14 cellular contexts compared by ENCODE assay signal in the genomic region with DNA sequence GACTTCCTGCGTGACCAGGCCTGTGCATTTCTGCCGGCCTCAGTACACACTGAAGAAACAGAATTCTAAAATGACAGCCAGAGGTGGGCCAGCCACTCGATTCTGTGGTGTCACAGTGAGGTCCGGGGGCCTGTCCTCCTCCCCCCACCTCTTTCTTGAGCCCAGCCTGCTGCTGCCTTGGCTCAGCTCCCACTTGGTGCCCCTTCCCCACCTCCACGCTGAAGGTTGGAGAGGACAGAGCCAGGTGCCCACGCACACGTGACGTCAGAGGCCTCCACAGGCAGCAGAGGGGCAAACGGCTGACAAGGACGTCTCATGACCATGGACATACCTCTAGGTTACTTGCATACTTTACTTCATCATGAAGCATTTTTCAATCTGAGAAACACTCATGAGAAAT.
A peak's percentile ranks its signal among the peaks of the same experiment; 100 is the strongest.
DNase-seq lines count a peak whose midpoint lies in the region; ATAC-seq, FAIRE-seq and TF ChIP-seq lines count a peak whose summit lies in the region.
"Had no signal": no experiment of that assay in that cellular context is flagged by ENCODE, and none has a peak within 500 bp of the region (broad histone marks: within the 10 kb centered on the region; RNA-seq: fewer than 3 reads in every experiment).

No MANE protein-coding gene starts in this region.

- no peak overlapping the region for H3K4me3 Mint-ChIP-seq in CD14-positive monocyte
- H3K4me3 Mint-ChIP-seq: CD8-positive, alpha-beta memory T cell had no signal

- no peaks in the 10 kb centered on the region for H3K4me1 Mint-ChIP-seq in CD14-positive monocyte
- H3K4me1 Mint-ChIP-seq: CD8-positive, alpha-beta memory T cell had no signal

- no peak overlapping the region for H3K27ac Mint-ChIP-seq in CD14-positive monocyte
- H3K27ac Mint-ChIP-seq: CD8-positive, alpha-beta memory T cell had no signal

- H3K27ac ChIP-seq in HepG2 (ENCODE audit: extremely low read length, insufficient read depth, low read length) (no peak overlapping the region), sigmoid colon (no peak overlapping the region)
- H3K27ac ChIP-seq: 22Rv1 had no signal

- H4K20me1 ChIP-seq in HepG2 (ENCODE audit: insufficient read depth, low read length) = no peaks in the 10 kb centered on the region

- POLR2A ChIA-PET in HepG2 (lab: Yijun Ruan, JAX) = no interaction called here

- H3K9me3 ChIP-seq in HepG2 (ENCODE audit: low read length) = peaks cover 13% of the 10 kb centered on the region
- peaks cover 0 to 8% (median 0%) of the 10 kb centered on the region in 4 donors for H3K9me3 ChIP-seq in sigmoid colon

- peaks cover 0 to 7% (median 4%) of the 10 kb centered on the region in 3 donors for H3K27me3 Mint-ChIP-seq in CD14-positive monocyte (ENCODE audit: low read depth in 3 of 3)

- no peak for TF ChIP-seq EP300 in HepG2 (IDR thresholded peaks at IDR 0.05; ENCODE audit: low read depth in 2 of 2, low read length in 2 of 2)
- TF ChIP-seq EP300 in HepG2 (CRISPR knock-in tag; IDR thresholded peaks at IDR 0.05; ENCODE audit: borderline replicate concordance) = no peak
- no peak for TF ChIP-seq EP300 in sigmoid colon (IDR thresholded peaks at IDR 0.05)

- in situ Hi-C loops in HepG2 (cut with HindIII; ENCODE audit: extremely low pct_ligation_motif_present, low pct_unique_long_range_greater_than_20kb) = no loop called here

- H3K9me3 Mint-ChIP-seq in CD14-positive monocyte = peaks cover 0 to 23% (median 11%) of the 10 kb centered on the region in 7 donors

- peak; percentile 10 for DNase-seq in activated effector memory CD4-positive, alpha-beta T cell treated with anti-CD3 and anti-CD28 coated beads, Interleukin-2, amount 50 U/mL, for 16 hours
- DNase-seq in activated effector memory CD4-positive, alpha-beta T cell treated with Interleukin-2 at 50 U/mL for 16 hours = no peak
- no peak for DNase-seq in HepG2 (ENCODE audit: low spot score)
- peak; percentile 41 for DNase-seq in sigmoid colon
- DNase-seq in CD14-positive monocyte (ENCODE audit: low spot score) = no peak
- DNase-seq in NCI-H345 (lab: John Stamatoyannopoulos, UW) = no peak
- DNase-seq: CD8-positive, alpha-beta memory T cell; DND-41; GDM1; IMR-90 had no signal

- TF ChIP-seq POLR2A in HepG2 (IDR thresholded peaks at IDR 0.05; ENCODE audit: insufficient read depth in 1 of 2, low read depth in 2 of 2, low read length in 2 of 2) (no peak), sigmoid colon (IDR thresholded peaks at IDR 0.05) (no peak)

- WGBS in HepG2 (ENCODE audit: low lambda C conversion rate) = 35% methylated on average over 7 of the region's 10 CpGs
- WGBS in sigmoid colon, 2 donors = 89 to 91% methylated on average over 10 of the region's 10 CpGs

- no peaks in the 10 kb centered on the region for H3K79me2 ChIP-seq in HepG2 (ENCODE audit: insufficient read depth, low read length)

- no TSS peak for BruUV-seq in HepG2 (replicated peaks; lab: Mats Ljungman, UMichigan)

- H3K4me2 ChIP-seq in HepG2 (ENCODE audit: low read depth, low read length) = no peak overlapping the region

- no peak overlapping the region for H3K4me3 ChIP-seq in HepG2 (replicated peaks in 1 of 3; ENCODE audit: insufficient read depth in 1 of 3, low read depth in 2 of 3, low read length in 3 of 3)
- H3K4me3 ChIP-seq in sigmoid colon = no peak overlapping the region

- no peaks in the 10 kb centered on the region for H3K36me3 ChIP-seq in HepG2 (replicated peaks in 1 of 2; ENCODE audit: control insufficient read depth in 1 of 2, insufficient read depth in 2 of 2, low read length in 2 of 2)
- no peaks in the 10 kb centered on the region for H3K36me3 ChIP-seq in sigmoid colon

- intact Hi-C loops in HepG2 (cut with micrococcal nuclease; ENCODE audit: unreplicated experiment) = no loop called here
- intact Hi-C loops in sigmoid colon (cut with DNase I) = no loop called here
- intact Hi-C loops in CD14-positive monocyte (cut with micrococcal nuclease) = no loop called here

- H3K4me1 ChIP-seq in HepG2 (ENCODE audit: insufficient read depth, low read length) (peaks cover 19% of the 10 kb centered on the region), sigmoid colon (no peaks in the 10 kb centered on the region)
- H3K4me1 ChIP-seq: Caco-2 had no signal

- no peak for ATAC-seq in HepG2
- no peak for ATAC-seq in HG03469 (IDR thresholded peaks at IDR 0.05; ENCODE audit: unreplicated experiment)
- ATAC-seq: HCT116 had no signal

- no peaks in the 10 kb centered on the region for H3K36me3 Mint-ChIP-seq in CD14-positive monocyte

- TF ChIP-seq RAD21 in HepG2 (CRISPR knock-in tag; IDR thresholded peaks at IDR 0.05) = no peak

- H2AFZ ChIP-seq in HepG2 (ENCODE audit: low read length) = no peak overlapping the region

- H3K27me3 ChIP-seq in HepG2 (ENCODE audit: control insufficient read depth in 1 of 2, insufficient read depth in 2 of 2, low read length in 2 of 2) (peaks cover 1 to 41% of the 10 kb centered on the region in 2 experiments), sigmoid colon (no peaks in the 10 kb centered on the region)

- FAIRE-seq in HepG2 (lab: Jason Lieb, UNC) = no peak

- CTCF ChIA-PET in HepG2 (lab: Yijun Ruan, JAX; ENCODE audit: low intra/inter-chr PET ratio, low total read pairs) = no interaction called here

- TF ChIP-seq CTCF in HepG2 (CRISPR knock-in tag; IDR thresholded peaks at IDR 0.05) = no peak
- no peak for TF ChIP-seq CTCF in sigmoid colon (IDR thresholded peaks at IDR 0.05)
- TF ChIP-seq CTCF in CD14-positive monocyte (IDR thresholded peaks at IDR 0.05) = no peak

- H3K9ac ChIP-seq in HepG2 (ENCODE audit: insufficient read depth, low read depth, low read length) = no peak overlapping the region

TF ChIP-seq in HepG2, 621 proteins besides CTCF, POLR2A, EP300 and RAD21:
- TF ChIP-seq, protein P1, sequence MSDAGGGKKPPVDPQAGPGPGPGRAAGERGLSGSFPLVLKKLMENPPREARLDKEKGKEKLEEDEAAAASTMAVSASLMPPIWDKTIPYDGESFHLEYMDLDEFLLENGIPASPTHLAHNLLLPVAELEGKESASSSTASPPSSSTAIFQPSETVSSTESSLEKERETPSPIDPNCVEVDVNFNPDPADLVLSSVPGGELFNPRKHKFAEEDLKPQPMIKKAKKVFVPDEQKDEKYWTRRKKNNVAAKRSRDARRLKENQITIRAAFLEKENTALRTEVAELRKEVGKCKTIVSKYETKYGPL (CRISPR knock-in tag; IDR thresholded peaks at IDR 0.05) = no peak
- peak; percentile 90 for TF ChIP-seq CREB1 (IDR thresholded peaks at IDR 0.05)
- no peak for TF ChIP-seq CREB1 (CRISPR knock-in tag; IDR thresholded peaks at IDR 0.05)

Comparison
In these comparisons a context has a peak if more than half of its experiments do, and no peak if none do; other contexts are left out.
1. DNase-seq: peak in activated effector memory CD4-positive, alpha-beta T cell treated with anti-CD3 and anti-CD28 coated beads, Interleukin-2, amount 50 U/mL, for 16 hours (single experiment) and sigmoid colon (single experiment); none in activated effector memory CD4-positive, alpha-beta T cell treated with Interleukin-2 at 50 U/mL for 16 hours (single experiment), HepG2 (single experiment), CD14-positive monocyte (single experiment) and NCI-H345 (single experiment).